ENCODE assay signal across 8 cellular contexts in the genomic region with DNA sequence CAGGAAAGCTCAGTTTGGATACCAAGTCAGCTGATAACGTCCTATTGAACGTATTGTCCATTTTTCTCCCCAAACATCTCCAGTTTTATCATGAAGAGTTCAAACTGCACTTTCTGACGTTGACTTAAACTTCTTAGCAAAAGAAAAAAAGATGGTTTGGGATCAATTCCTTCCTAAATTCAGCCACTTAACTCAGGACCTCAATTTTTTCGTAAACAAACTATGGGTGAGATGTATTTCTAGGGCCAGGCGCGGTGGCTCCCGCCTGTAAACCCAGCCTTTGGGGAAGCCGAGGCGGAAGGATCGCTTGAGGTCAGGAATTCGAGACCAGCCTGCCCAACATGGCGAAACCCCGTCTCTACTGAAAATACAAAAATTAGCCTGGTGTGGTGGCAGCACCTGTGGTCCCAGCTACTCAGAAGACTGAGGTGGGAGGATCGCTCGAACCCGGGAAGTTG. TPM values are rescaled to one million over a fixed set of nuclear protein-coding genes. Genes with fewer than 3 reads are reported as not detected.
DNase-seq lines count a peak whose midpoint lies in the region; ATAC-seq and TF ChIP-seq lines count a peak whose summit lies in the region.

No MANE protein-coding gene starts in this region.

- H3K4me1 ChIP-seq in H9 (ENCODE audit: insufficient read depth, low read length) = peaks cover 6% of the 10 kb centered on the region; the same call in 1 of the 2 replicates
- H3K4me1 ChIP-seq in gastroesophageal sphincter = peaks cover 2 to 24% (median 12%) of the 10 kb centered on the region in 3 donors

- no peak overlapping the region for H2BK12ac ChIP-seq in H9 (ENCODE audit: insufficient read length, low read depth, low read length)

- H3K4ac ChIP-seq in H9 (ENCODE audit: low read depth, low read length) = no peak overlapping the region

- H3K27ac Mint-ChIP-seq in H9 = no peak overlapping the region

- H2BK120ac ChIP-seq in H9 (ENCODE audit: low read depth, low read length, poor library complexity, severe bottlenecking) = no peak overlapping the region

- WGBS in H9 (ENCODE audit: extremely low coverage, insufficient read length, low lambda C conversion rate) = no CpG with 5 or more reads among the region's 16 CpGs
- 30 to 54% methylated on average over 9 to 11 of the region's 16 CpGs for WGBS in gastroesophageal sphincter (ENCODE audit: low coverage in 1 of 2), 2 donors

- peaks cover 12% of the 10 kb centered on the region; the same call in 1 of the 2 replicates for H3K79me2 ChIP-seq in H9 (ENCODE audit: insufficient read depth, low read length)

- peak overlapping the region; percentile 95 for H3K4me2 ChIP-seq in H9 (ENCODE audit: insufficient read depth, insufficient read length, low read length)

- H3K27me3 ChIP-seq in H9 (ENCODE audit: insufficient read depth, low read length) (no peaks in the 10 kb centered on the region), gastroesophageal sphincter (no peaks in the 10 kb centered on the region)

- peaks cover 3% of the 10 kb centered on the region; the same call in 1 of the 2 replicates for H3K27me3 Mint-ChIP-seq in H9 (ENCODE audit: low read depth)

- no peak overlapping the region for H3K14ac ChIP-seq in H9 (ENCODE audit: insufficient read depth, low read length)

- TF ChIP-seq EP300 in gastroesophageal sphincter (IDR thresholded peaks at IDR 0.05) = no peak

- H4K8ac ChIP-seq in H9 (replicated peaks; ENCODE audit: insufficient read length, low read depth, low read length) = no peak overlapping the region

- H3K4me3 Mint-ChIP-seq in H9 = peak overlapping the region; percentile 97

- H3K9me3 Mint-ChIP-seq in H9 = peaks cover 0 to 3% of the 10 kb centered on the region in 2 experiments; a peak in 2 of 5 replicates

- H3K27ac ChIP-seq in H9 (ENCODE audit: insufficient read length, low read depth, low read length) = no peak overlapping the region
- H3K27ac ChIP-seq in VCaP = peak overlapping the region; percentile 94
- peak overlapping the region in 3 of 4 donors; percentile 82 to 92 (median 85) for H3K27ac ChIP-seq in gastroesophageal sphincter
- H3K27ac ChIP-seq in skin epidermis = peak overlapping the region in 13 of 21 experiments; percentile 13 to 95 (median 86)

- no peak overlapping the region for H3K23ac ChIP-seq in H9 (ENCODE audit: insufficient read length, low read depth, low read length)

- H3K9ac ChIP-seq in H9 (ENCODE audit: extremely low read depth, insufficient read length, low read length) = no peak overlapping the region

- peaks cover 16 to 21% (median 19%) of the 10 kb centered on the region in 3 experiments for H3K36me3 Mint-ChIP-seq in H9 (ENCODE audit: insufficient read depth in 1 of 3, low read depth in 3 of 3)

- no peak for TF ChIP-seq POLR2A in gastroesophageal sphincter (IDR thresholded peaks at IDR 0.05)

- H2AK5ac ChIP-seq in H9 (ENCODE audit: insufficient read length, low read length) = no peak overlapping the region

- H2BK5ac ChIP-seq in H9 (ENCODE audit: insufficient read length, low read length) = no peak overlapping the region

- DNase-seq in H9 = no peak
- no peak for DNase-seq in NCI-H1694 treated with DMSO at 0.1 percent for 48 hours (lab: John Stamatoyannopoulos, UW)
- no peak for DNase-seq in islet precursor cell
- DNase-seq in left lobe of liver (ENCODE audit: low spot score) = no peak

- H4K91ac ChIP-seq in H9 (ENCODE audit: insufficient read length, low read depth, low read length) = no peak overlapping the region

- H3K4me1 Mint-ChIP-seq in H9 = peaks cover 18% of the 10 kb centered on the region in 2 experiments

- no peak overlapping the region for H2BK15ac ChIP-seq in H9 (ENCODE audit: low read depth, low read length)

- H4K5ac ChIP-seq in H9 (ENCODE audit: insufficient read length, low read depth, low read length) = no peak overlapping the region

- H3K79me1 ChIP-seq in H9 (ENCODE audit: insufficient read depth, low read depth, low read length, poor library complexity, severe bottlenecking) = peaks cover 5% of the 10 kb centered on the region

- no peaks in the 10 kb centered on the region for H4K20me1 ChIP-seq in H9 (ENCODE audit: control insufficient read depth, insufficient read depth, insufficient read length)

- peaks cover 0 to 10% of the 10 kb centered on the region in 2 donors for H3K36me3 ChIP-seq in gastroesophageal sphincter

- H2BK20ac ChIP-seq in H9 (ENCODE audit: low read depth, low read length, poor library complexity, severe bottlenecking) = no peak overlapping the region

- no peak overlapping the region for H3K18ac ChIP-seq in H9 (ENCODE audit: insufficient read length, low read depth, low read length)

- no peak overlapping the region for H3K56ac ChIP-seq in H9 (ENCODE audit: insufficient read length, low read depth, low read length)

- H3K9me3 ChIP-seq in H9 (ENCODE audit: control insufficient read depth, low read depth, low read length) (no peaks in the 10 kb centered on the region), gastroesophageal sphincter (no peaks in the 10 kb centered on the region)

- TF ChIP-seq CTCF in H9 (conservative IDR thresholded peaks at IDR 0.05) (no peak), VCaP (conservative IDR thresholded peaks at IDR 0.05) (no peak), gastroesophageal sphincter (IDR thresholded peaks at IDR 0.05) (no peak)

- H3K4me3 ChIP-seq in gastroesophageal sphincter = peak overlapping the region; percentile 73 to 76
- peak overlapping the region; percentile 78 to 96 (median 92) for H3K4me3 ChIP-seq in skin epidermis

- no peak overlapping the region for H3T11ph ChIP-seq in H9 (ENCODE audit: low read length)

- peaks cover 7% of the 10 kb centered on the region for H3K23me2 ChIP-seq in H9 (ENCODE audit: insufficient read length, low read depth, low read length, poor library complexity, severe bottlenecking)

- ATAC-seq in gastroesophageal sphincter = peak; percentile 4
- ATAC-seq in GM19023 (IDR thresholded peaks at IDR 0.05; ENCODE audit: unreplicated experiment) = no peak
- ATAC-seq in left lobe of liver = no peak

- H2AFZ ChIP-seq in H9 (ENCODE audit: low read length) = peak overlapping the region; percentile 14

RNA-seq across cellular contexts. Expression of a gene that starts 0.5 kb away (rescaled TPM):
- total RNA-seq in H9 (2021) (53.2 and 56.2 TPM in 2 replicates), gastroesophageal sphincter (10 to 100 TPM; 17.6 to 32.0 (median 27.9) TPM), left lobe of liver (56.4 TPM)

RNA-seq across cellular contexts. Expression of a gene that starts 33.4 kb away (rescaled TPM):
- total RNA-seq in H9 (2021) = 16.0 and 18.8 TPM in 2 replicates
- total RNA-seq in gastroesophageal sphincter = 10 to 100 TPM; 40.9 to 46.0 (median 44.0) TPM
- total RNA-seq in left lobe of liver = 12.6 TPM
